7 cellular contexts compared by ENCODE assay signal in the genomic region with DNA sequence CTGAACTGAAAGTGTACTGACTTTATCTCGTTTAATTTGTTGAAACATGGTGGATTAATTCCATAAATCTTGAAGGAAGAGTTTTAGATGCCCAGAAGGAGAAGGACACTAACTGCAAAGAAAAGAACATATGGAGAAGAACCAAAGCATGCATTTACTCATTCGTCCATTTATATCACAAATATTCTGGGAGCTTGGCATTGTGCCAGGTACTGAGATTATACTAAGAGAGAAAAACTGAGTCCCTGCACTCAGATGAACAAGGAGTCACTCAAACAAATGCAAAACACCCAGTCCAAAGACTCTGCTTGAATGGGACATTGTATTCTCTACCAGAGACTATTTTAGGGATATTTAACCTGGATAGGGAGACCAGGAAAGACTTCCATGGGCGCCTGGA.
"Had no signal": no experiment of that assay in that cellular context is flagged by ENCODE, and none has a peak within 500 bp of the region (broad histone marks: within the 10 kb centered on the region; RNA-seq: fewer than 3 reads in every experiment).

No MANE protein-coding gene starts in this region.

- H3K4me1 Mint-ChIP-seq: H9, IgD-negative memory B cell had no signal

- H3K9ac ChIP-seq: GM23248 had no signal

- H3K9me3 Mint-ChIP-seq: H9 had no signal

- H3K4me3 Mint-ChIP-seq: H9, IgD-negative memory B cell had no signal

- DNase-seq: GM23248, GOT3, H9, HCEC 1CT, KG1 had no signal

- H2AFZ ChIP-seq: GM23248 had no signal

- FAIRE-seq: HTR-8/SVneo had no signal

- H3K4me3 ChIP-seq: GM23248 had no signal

- H3K27ac ChIP-seq: GM23248 had no signal

- H3K27ac Mint-ChIP-seq: H9, IgD-negative memory B cell had no signal
